ENCODE assay signal across 1 cellular context in the genomic region with DNA sequence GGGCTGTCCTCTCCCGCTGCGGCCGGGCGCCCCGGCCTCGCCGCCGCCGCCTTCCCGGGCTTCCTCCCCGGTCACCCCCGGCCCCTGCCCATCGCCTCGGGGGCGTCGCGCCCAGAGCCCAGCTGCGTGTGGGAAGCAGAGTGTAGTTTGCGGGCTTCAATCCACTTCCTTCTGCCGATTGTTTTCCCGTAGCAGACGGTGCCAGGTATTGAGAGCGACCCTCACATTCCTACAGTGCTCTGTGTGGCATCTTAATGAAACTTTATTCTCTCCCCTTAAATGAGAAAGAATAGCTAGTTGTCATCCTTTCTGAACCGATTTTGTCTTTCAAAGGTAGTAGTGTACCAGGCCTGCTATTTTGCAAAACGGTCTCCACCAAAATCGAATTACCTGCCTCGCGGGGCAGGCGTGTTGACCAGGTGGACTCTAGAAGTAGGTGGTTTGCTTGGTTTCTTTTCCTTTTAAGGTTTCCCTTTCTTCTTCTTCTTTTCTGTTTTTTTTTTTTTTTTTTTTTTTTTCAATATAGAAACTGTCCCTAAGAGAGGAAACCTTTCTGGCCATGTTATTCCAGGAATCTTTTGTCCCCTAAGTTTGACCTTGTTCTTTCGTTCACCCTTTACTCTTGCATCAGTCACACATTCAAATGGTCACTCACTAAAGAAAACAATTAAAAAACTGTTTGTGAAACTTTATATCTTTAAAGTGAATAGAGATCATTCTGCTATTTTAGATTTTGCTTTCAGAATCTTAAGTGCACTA.
TF ChIP-seq lines count a peak whose summit lies in the region.

No MANE protein-coding gene starts in this region.

TF ChIP-seq in HepG2, 621 proteins besides CTCF, POLR2A, EP300 and RAD21 (continued from another document and continues in another):
- TF ChIP-seq, protein P1, sequence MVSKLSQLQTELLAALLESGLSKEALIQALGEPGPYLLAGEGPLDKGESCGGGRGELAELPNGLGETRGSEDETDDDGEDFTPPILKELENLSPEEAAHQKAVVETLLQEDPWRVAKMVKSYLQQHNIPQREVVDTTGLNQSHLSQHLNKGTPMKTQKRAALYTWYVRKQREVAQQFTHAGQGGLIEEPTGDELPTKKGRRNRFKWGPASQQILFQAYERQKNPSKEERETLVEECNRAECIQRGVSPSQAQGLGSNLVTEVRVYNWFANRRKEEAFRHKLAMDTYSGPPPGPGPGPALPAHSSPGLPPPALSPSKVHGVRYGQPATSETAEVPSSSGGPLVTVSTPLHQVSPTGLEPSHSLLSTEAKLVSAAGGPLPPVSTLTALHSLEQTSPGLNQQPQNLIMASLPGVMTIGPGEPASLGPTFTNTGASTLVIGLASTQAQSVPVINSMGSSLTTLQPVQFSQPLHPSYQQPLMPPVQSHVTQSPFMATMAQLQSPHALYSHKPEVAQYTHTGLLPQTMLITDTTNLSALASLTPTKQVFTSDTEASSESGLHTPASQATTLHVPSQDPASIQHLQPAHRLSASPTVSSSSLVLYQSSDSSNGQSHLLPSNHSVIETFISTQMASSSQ (IDR thresholded peaks at IDR 0.05; ENCODE audit: low read depth): no peak
- TF ChIP-seq, protein P1 (CRISPR knock-in tag; IDR thresholded peaks at IDR 0.05; ENCODE audit: borderline replicate concordance): no peak
- TF ChIP-seq NR2F2 (IDR thresholded peaks at IDR 0.05; ENCODE audit: borderline replicate concordance, low read depth) (no peak), SALL1 (CRISPR knock-in tag; IDR thresholded peaks at IDR 0.05) (no peak), ZNF230 (CRISPR knock-in tag; IDR thresholded peaks at IDR 0.05) (0 out of 2 replicates have a peak, but pooled peaks have one; percentile 42), PCBP2 (optimal IDR thresholded peaks at IDR 0.05; ENCODE audit: low read depth, low read length, poor library complexity, severe bottlenecking) (no peak), GATA4 (IDR thresholded peaks at IDR 0.05; ENCODE audit: borderline replicate concordance, low read depth) (no peak), XBP1 (CRISPR knock-in tag; IDR thresholded peaks at IDR 0.05) (no peak), SP4 (CRISPR knock-in tag; IDR thresholded peaks at IDR 0.05) (no peak), ZNF10 (CRISPR knock-in tag; IDR thresholded peaks at IDR 0.05; ENCODE audit: borderline replicate concordance, low read depth) (no peak), KDM2A (CRISPR knock-in tag; IDR thresholded peaks at IDR 0.05; ENCODE audit: borderline replicate concordance, low read depth) (no peak), SPEN (CRISPR knock-in tag; IDR thresholded peaks at IDR 0.05; ENCODE audit: low read depth) (no peak), ZNF629 (CRISPR knock-in tag; conservative IDR thresholded peaks at IDR 0.05) (no peak), ZNF7 (CRISPR knock-in tag; IDR thresholded peaks at IDR 0.05) (no peak), YY1 (IDR thresholded peaks at IDR 0.05; ENCODE audit: insufficient read depth, insufficient replicate concordance, low read depth, low read length) (no peak), ZNF703 (CRISPR knock-in tag; IDR thresholded peaks at IDR 0.05; ENCODE audit: borderline replicate concordance) (no peak), ZNF652 (CRISPR knock-in tag; IDR thresholded peaks at IDR 0.05; ENCODE audit: borderline replicate concordance, low read depth) (no peak), ZBTB21 (CRISPR knock-in tag; IDR thresholded peaks at IDR 0.05) (no peak), BCL6 (CRISPR knock-in tag; IDR thresholded peaks at IDR 0.05) (0 out of 2 replicates have a peak, but pooled peaks have one; percentile 21), ZNF34 (CRISPR knock-in tag; IDR thresholded peaks at IDR 0.05; ENCODE audit: borderline replicate concordance) (no peak), TCF7 (IDR thresholded peaks at IDR 0.05; ENCODE audit: low read depth) (no peak), U2AF1 (optimal IDR thresholded peaks at IDR 0.05; ENCODE audit: low read depth, low read length) (no peak), CREM (IDR thresholded peaks at IDR 0.05) (no peak), CREM (CRISPR knock-in tag; IDR thresholded peaks at IDR 0.05) (no peak), NRL (CRISPR knock-in tag; IDR thresholded peaks at IDR 0.05; ENCODE audit: borderline replicate concordance) (no peak), GATAD2A (CRISPR knock-in tag; IDR thresholded peaks at IDR 0.05) (no peak), RAD51 (IDR thresholded peaks at IDR 0.05; ENCODE audit: borderline replicate concordance) (no peak), ZNF558 (CRISPR knock-in tag; IDR thresholded peaks at IDR 0.05; ENCODE audit: borderline replicate concordance) (peak; percentile 48; the same call in 1 of the 2 replicates), ZNF326 (CRISPR knock-in tag; IDR thresholded peaks at IDR 0.05; ENCODE audit: borderline replicate concordance) (no peak)
- TF ChIP-seq, protein P2, sequence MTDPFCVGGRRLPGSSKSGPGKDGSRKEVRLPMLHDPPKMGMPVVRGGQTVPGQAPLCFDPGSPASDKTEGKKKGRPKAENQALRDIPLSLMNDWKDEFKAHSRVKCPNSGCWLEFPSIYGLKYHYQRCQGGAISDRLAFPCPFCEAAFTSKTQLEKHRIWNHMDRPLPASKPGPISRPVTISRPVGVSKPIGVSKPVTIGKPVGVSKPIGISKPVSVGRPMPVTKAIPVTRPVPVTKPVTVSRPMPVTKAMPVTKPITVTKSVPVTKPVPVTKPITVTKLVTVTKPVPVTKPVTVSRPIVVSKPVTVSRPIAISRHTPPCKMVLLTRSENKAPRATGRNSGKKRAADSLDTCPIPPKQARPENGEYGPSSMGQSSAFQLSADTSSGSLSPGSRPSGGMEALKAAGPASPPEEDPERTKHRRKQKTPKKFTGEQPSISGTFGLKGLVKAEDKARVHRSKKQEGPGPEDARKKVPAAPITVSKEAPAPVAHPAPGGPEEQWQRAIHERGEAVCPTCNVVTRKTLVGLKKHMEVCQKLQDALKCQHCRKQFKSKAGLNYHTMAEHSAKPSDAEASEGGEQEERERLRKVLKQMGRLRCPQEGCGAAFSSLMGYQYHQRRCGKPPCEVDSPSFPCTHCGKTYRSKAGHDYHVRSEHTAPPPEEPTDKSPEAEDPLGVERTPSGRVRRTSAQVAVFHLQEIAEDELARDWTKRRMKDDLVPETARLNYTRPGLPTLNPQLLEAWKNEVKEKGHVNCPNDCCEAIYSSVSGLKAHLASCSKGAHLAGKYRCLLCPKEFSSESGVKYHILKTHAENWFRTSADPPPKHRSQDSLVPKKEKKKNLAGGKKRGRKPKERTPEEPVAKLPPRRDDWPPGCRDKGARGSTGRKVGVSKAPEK (CRISPR knock-in tag; IDR thresholded peaks at IDR 0.05; ENCODE audit: borderline replicate concordance): no peak
- TF ChIP-seq, protein P3, sequence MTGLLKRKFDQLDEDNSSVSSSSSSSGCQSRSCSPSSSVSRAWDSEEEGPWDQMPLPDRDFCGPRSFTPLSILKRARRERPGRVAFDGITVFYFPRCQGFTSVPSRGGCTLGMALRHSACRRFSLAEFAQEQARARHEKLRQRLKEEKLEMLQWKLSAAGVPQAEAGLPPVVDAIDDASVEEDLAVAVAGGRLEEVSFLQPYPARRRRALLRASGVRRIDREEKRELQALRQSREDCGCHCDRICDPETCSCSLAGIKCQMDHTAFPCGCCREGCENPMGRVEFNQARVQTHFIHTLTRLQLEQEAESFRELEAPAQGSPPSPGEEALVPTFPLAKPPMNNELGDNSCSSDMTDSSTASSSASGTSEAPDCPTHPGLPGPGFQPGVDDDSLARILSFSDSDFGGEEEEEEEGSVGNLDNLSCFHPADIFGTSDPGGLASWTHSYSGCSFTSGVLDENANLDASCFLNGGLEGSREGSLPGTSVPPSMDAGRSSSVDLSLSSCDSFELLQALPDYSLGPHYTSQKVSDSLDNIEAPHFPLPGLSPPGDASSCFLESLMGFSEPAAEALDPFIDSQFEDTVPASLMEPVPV (CRISPR knock-in tag; IDR thresholded peaks at IDR 0.05): no peak
- TF ChIP-seq, protein P4, sequence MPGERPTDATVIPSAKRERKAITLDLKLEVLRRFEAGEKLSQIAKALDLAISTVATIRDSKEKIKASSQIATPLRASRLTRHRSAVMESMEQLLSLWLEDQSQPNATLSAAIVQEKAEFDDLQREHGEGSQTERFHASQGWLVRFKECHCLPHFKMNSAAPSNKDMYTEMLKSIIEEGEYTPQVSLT (CRISPR knock-in tag; IDR thresholded peaks at IDR 0.05; ENCODE audit: borderline replicate concordance, low read depth): no peak
- TF ChIP-seq, protein P5, sequence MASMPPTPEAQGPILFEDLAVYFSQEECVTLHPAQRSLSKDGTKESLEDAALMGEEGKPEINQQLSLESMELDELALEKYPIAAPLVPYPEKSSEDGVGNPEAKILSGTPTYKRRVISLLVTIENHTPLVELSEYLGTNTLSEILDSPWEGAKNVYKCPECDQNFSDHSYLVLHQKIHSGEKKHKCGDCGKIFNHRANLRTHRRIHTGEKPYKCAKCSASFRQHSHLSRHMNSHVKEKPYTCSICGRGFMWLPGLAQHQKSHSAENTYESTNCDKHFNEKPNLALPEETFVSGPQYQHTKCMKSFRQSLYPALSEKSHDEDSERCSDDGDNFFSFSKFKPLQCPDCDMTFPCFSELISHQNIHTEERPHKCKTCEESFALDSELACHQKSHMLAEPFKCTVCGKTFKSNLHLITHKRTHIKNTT (CRISPR knock-in tag; IDR thresholded peaks at IDR 0.05): no peak
- TF ChIP-seq, protein P6, sequence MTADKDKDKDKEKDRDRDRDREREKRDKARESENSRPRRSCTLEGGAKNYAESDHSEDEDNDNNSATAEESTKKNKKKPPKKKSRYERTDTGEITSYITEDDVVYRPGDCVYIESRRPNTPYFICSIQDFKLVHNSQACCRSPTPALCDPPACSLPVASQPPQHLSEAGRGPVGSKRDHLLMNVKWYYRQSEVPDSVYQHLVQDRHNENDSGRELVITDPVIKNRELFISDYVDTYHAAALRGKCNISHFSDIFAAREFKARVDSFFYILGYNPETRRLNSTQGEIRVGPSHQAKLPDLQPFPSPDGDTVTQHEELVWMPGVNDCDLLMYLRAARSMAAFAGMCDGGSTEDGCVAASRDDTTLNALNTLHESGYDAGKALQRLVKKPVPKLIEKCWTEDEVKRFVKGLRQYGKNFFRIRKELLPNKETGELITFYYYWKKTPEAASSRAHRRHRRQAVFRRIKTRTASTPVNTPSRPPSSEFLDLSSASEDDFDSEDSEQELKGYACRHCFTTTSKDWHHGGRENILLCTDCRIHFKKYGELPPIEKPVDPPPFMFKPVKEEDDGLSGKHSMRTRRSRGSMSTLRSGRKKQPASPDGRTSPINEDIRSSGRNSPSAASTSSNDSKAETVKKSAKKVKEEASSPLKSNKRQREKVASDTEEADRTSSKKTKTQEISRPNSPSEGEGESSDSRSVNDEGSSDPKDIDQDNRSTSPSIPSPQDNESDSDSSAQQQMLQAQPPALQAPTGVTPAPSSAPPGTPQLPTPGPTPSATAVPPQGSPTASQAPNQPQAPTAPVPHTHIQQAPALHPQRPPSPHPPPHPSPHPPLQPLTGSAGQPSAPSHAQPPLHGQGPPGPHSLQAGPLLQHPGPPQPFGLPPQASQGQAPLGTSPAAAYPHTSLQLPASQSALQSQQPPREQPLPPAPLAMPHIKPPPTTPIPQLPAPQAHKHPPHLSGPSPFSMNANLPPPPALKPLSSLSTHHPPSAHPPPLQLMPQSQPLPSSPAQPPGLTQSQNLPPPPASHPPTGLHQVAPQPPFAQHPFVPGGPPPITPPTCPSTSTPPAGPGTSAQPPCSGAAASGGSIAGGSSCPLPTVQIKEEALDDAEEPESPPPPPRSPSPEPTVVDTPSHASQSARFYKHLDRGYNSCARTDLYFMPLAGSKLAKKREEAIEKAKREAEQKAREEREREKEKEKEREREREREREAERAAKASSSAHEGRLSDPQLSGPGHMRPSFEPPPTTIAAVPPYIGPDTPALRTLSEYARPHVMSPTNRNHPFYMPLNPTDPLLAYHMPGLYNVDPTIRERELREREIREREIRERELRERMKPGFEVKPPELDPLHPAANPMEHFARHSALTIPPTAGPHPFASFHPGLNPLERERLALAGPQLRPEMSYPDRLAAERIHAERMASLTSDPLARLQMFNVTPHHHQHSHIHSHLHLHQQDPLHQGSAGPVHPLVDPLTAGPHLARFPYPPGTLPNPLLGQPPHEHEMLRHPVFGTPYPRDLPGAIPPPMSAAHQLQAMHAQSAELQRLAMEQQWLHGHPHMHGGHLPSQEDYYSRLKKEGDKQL (CRISPR knock-in tag; IDR thresholded peaks at IDR 0.05; ENCODE audit: low read depth): no peak
- TF ChIP-seq, protein P7, sequence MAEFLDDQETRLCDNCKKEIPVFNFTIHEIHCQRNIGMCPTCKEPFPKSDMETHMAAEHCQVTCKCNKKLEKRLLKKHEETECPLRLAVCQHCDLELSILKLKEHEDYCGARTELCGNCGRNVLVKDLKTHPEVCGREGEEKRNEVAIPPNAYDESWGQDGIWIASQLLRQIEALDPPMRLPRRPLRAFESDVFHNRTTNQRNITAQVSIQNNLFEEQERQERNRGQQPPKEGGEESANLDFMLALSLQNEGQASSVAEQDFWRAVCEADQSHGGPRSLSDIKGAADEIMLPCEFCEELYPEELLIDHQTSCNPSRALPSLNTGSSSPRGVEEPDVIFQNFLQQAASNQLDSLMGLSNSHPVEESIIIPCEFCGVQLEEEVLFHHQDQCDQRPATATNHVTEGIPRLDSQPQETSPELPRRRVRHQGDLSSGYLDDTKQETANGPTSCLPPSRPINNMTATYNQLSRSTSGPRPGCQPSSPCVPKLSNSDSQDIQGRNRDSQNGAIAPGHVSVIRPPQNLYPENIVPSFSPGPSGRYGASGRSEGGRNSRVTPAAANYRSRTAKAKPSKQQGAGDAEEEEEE (CRISPR knock-in tag; IDR thresholded peaks at IDR 0.05; ENCODE audit: borderline replicate concordance): no peak
- TF ChIP-seq, protein P8, sequence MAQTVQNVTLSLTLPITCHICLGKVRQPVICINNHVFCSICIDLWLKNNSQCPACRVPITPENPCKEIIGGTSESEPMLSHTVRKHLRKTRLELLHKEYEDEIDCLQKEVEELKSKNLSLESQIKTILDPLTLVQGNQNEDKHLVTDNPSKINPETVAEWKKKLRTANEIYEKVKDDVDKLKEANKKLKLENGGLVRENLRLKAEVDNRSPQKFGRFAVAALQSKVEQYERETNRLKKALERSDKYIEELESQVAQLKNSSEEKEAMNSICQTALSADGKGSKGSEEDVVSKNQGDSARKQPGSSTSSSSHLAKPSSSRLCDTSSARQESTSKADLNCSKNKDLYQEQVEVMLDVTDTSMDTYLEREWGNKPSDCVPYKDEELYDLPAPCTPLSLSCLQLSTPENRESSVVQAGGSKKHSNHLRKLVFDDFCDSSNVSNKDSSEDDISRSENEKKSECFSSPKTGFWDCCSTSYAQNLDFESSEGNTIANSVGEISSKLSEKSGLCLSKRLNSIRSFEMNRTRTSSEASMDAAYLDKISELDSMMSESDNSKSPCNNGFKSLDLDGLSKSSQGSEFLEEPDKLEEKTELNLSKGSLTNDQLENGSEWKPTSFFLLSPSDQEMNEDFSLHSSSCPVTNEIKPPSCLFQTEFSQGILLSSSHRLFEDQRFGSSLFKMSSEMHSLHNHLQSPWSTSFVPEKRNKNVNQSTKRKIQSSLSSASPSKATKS (CRISPR knock-in tag; IDR thresholded peaks at IDR 0.05): no peak
- TF ChIP-seq, protein P9, sequence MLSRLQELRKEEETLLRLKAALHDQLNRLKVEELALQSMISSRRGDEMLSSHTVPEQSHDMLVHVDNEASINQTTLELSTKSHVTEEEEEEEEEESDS (CRISPR knock-in tag; IDR thresholded peaks at IDR 0.05; ENCODE audit: borderline replicate concordance): no peak
